11 cellular contexts compared by ENCODE assay signal in the genomic region with DNA sequence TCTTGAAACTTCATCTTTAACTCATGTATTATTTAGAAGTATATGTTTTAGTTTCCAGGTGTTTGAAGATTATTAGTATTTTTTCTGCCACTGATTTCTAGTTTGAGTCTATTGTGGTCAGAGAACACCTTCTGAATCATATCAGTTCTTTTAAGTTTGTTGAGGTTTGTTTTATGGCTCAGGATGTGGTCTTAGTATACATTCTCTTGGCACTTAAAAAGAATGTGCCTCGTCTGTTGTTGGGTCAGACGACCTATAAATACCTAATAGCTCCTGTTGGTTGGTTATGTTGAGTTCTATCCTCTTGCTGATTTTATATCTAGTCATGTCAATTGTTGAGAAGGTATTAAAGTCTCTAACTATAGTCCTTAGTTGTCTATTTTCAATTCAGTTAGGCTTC. TPM values are rescaled to one million over a fixed set of nuclear protein-coding genes. Genes with fewer than 3 reads are reported as not detected.
DNase-seq lines count a peak whose midpoint lies in the region; ATAC-seq, FAIRE-seq and TF ChIP-seq lines count a peak whose summit lies in the region.
"Had no signal": no experiment of that assay in that cellular context is flagged by ENCODE, and none has a peak within 500 bp of the region (broad histone marks: within the 10 kb centered on the region; RNA-seq: fewer than 3 reads in every experiment).

No MANE protein-coding gene starts in this region.

- no peak overlapping the region for H3K27ac ChIP-seq in stomach
- H3K27ac ChIP-seq: skin epidermis had no signal

- no peak overlapping the region for H3K27ac Mint-ChIP-seq in activated CD8-positive, alpha-beta T cell treated with anti-CD3 and anti-CD28 coated beads, Interleukin-2, amount 10 ng/mL, durations not matched to agents 7 days and 5 days

- H3K36me3 ChIP-seq in stomach, result no peaks in the 10 kb centered on the region

- H3K9me3 Mint-ChIP-seq in activated CD8-positive, alpha-beta T cell treated with anti-CD3 and anti-CD28 coated beads, Interleukin-2, amount 10 ng/mL, durations not matched to agents 7 days and 5 days (ENCODE audit: insufficient read depth), result no peaks in the 10 kb centered on the region

- H3K4me3 Mint-ChIP-seq in activated CD8-positive, alpha-beta T cell treated with anti-CD3 and anti-CD28 coated beads, Interleukin-2, amount 10 ng/mL, durations not matched to agents 7 days and 5 days, result no peak overlapping the region

- H3K36me3 Mint-ChIP-seq in activated CD8-positive, alpha-beta T cell treated with anti-CD3 and anti-CD28 coated beads, Interleukin-2, amount 10 ng/mL, durations not matched to agents 7 days and 5 days (ENCODE audit: low read depth), result no peaks in the 10 kb centered on the region

- WGBS in stomach, 5 donors, result 31 to 49% (median 36%) methylated on average over 2 of the region's 2 CpGs

- H3K27me3 Mint-ChIP-seq in activated CD8-positive, alpha-beta T cell treated with anti-CD3 and anti-CD28 coated beads, Interleukin-2, amount 10 ng/mL, durations not matched to agents 7 days and 5 days (ENCODE audit: low read depth), result peaks cover 58% of the 10 kb centered on the region

- peak; percentile 96 for ATAC-seq in GM18858 (IDR thresholded peaks at IDR 0.05; ENCODE audit: unreplicated experiment)
- peak; percentile 90 for ATAC-seq in GM21526 (IDR thresholded peaks at IDR 0.05; ENCODE audit: low FRiP score, unreplicated experiment)
- ATAC-seq in HG03135 (IDR thresholded peaks at IDR 0.05; ENCODE audit: unreplicated experiment), result peak; percentile 89
- ATAC-seq in activated CD8-positive, alpha-beta T cell treated with anti-CD3 and anti-CD28 coated beads, Interleukin-2, amount 10 ng/mL, durations not matched to agents 7 days and 5 days, result peak; percentile 70
- ATAC-seq: SK-N-SH treated with all-trans-retinoic acid at 6 μM for 48 hours had no signal

- intact Hi-C loops in stomach (cut with DNase I; ENCODE audit: low total_unique reads), result no loop called here

- no peak for DNase-seq in activated CD8-positive, alpha-beta T cell treated with anti-CD3 and anti-CD28 coated beads, Interleukin-2, amount 10 ng/mL, durations not matched to agents 7 days and 5 days
- DNase-seq in HTR-8/SVneo (ENCODE audit: insufficient read length, low spot score) (no peak), RPMI8226 (no peak), stomach (no peak)
- DNase-seq in NK-92 treated with Interleukin-12 subunit alpha and Interleukin-12 subunit beta, amount 100 ng/mL, for 24 hours (lab: John Stamatoyannopoulos, UW), result no peak

- no peak for TF ChIP-seq POLR2A in stomach (IDR thresholded peaks at IDR 0.05)

- POLR2A ChIA-PET in activated CD8-positive, alpha-beta T cell treated with anti-CD3 and anti-CD28 coated beads, Interleukin-2, amount 10 ng/mL, durations not matched to agents 7 days and 5 days (lab: Charles Lee), result no interaction called here

- CTCF ChIA-PET in activated CD8-positive, alpha-beta T cell treated with anti-CD3 and anti-CD28 coated beads, Interleukin-2, amount 10 ng/mL, durations not matched to agents 7 days and 5 days (lab: Charles Lee), result no interaction called here

- H3K9me3 ChIP-seq in stomach, result no peaks in the 10 kb centered on the region

- peaks cover 0 to 7% (median 0%) of the 10 kb centered on the region in 3 donors for H3K27me3 ChIP-seq in stomach

- no peak overlapping the region for H3K4me3 ChIP-seq in stomach
- H3K4me3 ChIP-seq: skin epidermis had no signal

- FAIRE-seq in HTR-8/SVneo (lab: Jason Lieb, UNC), result no peak

- H3K4me1 ChIP-seq in stomach, result no peaks in the 10 kb centered on the region

- H3K4me1 Mint-ChIP-seq in activated CD8-positive, alpha-beta T cell treated with anti-CD3 and anti-CD28 coated beads, Interleukin-2, amount 10 ng/mL, durations not matched to agents 7 days and 5 days (ENCODE audit: low read depth), result peaks cover 17% of the 10 kb centered on the region

- TF ChIP-seq CTCF in stomach (IDR thresholded peaks at IDR 0.05), result no peak

- no peak for TF ChIP-seq EP300 in stomach (IDR thresholded peaks at IDR 0.05)

RNA-seq across cellular contexts. Expression of gene TDRD1, which starts 15.9 kb away (rescaled TPM):
- not detected for total RNA-seq in activated CD8-positive, alpha-beta T cell treated with anti-CD3 and anti-CD28 coated beads, Interleukin-2, amount 10 ng/mL, durations not matched to agents 7 days and 5 days
- total RNA-seq in stomach, result 1 to 10 TPM in 1 of 5 donors, under 1 TPM in 1, not detected in 3; 0.92 to 7.6 TPM
- under 1 TPM in 2 of 3 donors, not detected in 1; 0.05 to 0.06 TPM for polyA plus RNA-seq in stomach
- total RNA-seq: NCI-H460 had no signal

RNA-seq across cellular contexts. Expression of gene CCDC186, which starts 21.1 kb away (rescaled TPM):
- total RNA-seq in activated CD8-positive, alpha-beta T cell treated with anti-CD3 and anti-CD28 coated beads, Interleukin-2, amount 10 ng/mL, durations not matched to agents 7 days and 5 days, result 10 to 100 TPM; 12.8 to 13.3 TPM
- total RNA-seq in stomach, result 10 to 100 TPM; 16.8 to 74.5 (median 44.6) TPM
- polyA plus RNA-seq in stomach, result 10 to 100 TPM in 1 of 3 donors, 1 to 10 TPM in 2; 4.7 to 10.4 (median 7.7) TPM

RNA-seq across cellular contexts. Expression of gene VWA2, which starts 44.0 kb away (rescaled TPM):
- total RNA-seq in activated CD8-positive, alpha-beta T cell treated with anti-CD3 and anti-CD28 coated beads, Interleukin-2, amount 10 ng/mL, durations not matched to agents 7 days and 5 days, result not detected
- total RNA-seq in stomach, result 10 to 100 TPM in 2 of 5 donors, 1 to 10 TPM in 3; 2.3 to 20.7 (median 6.4) TPM
- polyA plus RNA-seq in stomach, result 1 to 10 TPM in 2 of 3 donors, under 1 TPM in 1; 0.46 to 6.2 (median 1.5) TPM
- total RNA-seq: NCI-H460 had no signal
